Comparison of ENCODE assay signal across 19 cellular contexts in genomic region chr1:19376428-19377372, GRCh38.
DNase-seq lines count a peak whose midpoint lies in the region; ATAC-seq and TF ChIP-seq lines count a peak whose summit lies in the region.
"Had no signal": no experiment of that assay in that cellular context is flagged by ENCODE, and none has a peak within 500 bp of the region (broad histone marks: within the 10 kb centered on the region; RNA-seq: fewer than 3 reads in every experiment).

No MANE protein-coding gene starts in this region.

- H3K4me3 Mint-ChIP-seq in activated CD8-positive, alpha-beta T cell treated with anti-CD3 and anti-CD28 coated beads for 36 hours = no peak overlapping the region
- no peak overlapping the region for H3K4me3 Mint-ChIP-seq in activated CD8-positive, alpha-beta T cell treated with anti-CD3 and anti-CD28 coated beads, Interleukin-2, amount 10 ng/mL, durations not matched to agents 7 days and 5 days
- H3K4me3 Mint-ChIP-seq in natural killer cell = no peak overlapping the region
- no peak overlapping the region for H3K4me3 Mint-ChIP-seq in natural killer cell treated with Interleukin-12 subunit alpha and Interleukin-12 subunit beta and Interleukin-15 and Interleukin-18, amount 100 ng/mL, for 72 hours
- H3K4me3 Mint-ChIP-seq in dendritic cell treated with granulocyte-macrophage colony-stimulating factor and Interleukin-4, amounts not matched to agents 40 ng/mL and 50 ng/mL, for 4 days = no peak overlapping the region
- H3K4me3 Mint-ChIP-seq: activated CD4-positive, alpha-beta T cell treated with anti-CD3 and anti-CD28 coated beads, Interleukin-2, amount 10 ng/mL, durations not matched to agents 24 days and 14 days; activated naive CD8-positive, alpha-beta T cell treated with anti-CD3 and anti-CD28 coated beads for 36 hours; T-helper 2 cell treated with Interferon-gamma antibody and Interleukin-4, amounts not matched to agents 5 μg/mL and 100 μg/mL, for 36 hours had no signal

- CTCF ChIA-PET in activated CD8-positive, alpha-beta T cell treated with anti-CD3 and anti-CD28 coated beads for 36 hours (lab: Charles Lee) = interaction anchor here (0.6 to 2.3 kb wide), 5 partner anchors 14 to 206 kb away, joined by 3 to 11 read pairs (median 5); no protein-coding TSS in a partner anchor
- CTCF ChIA-PET in activated CD8-positive, alpha-beta T cell treated with anti-CD3 and anti-CD28 coated beads, Interleukin-2, amount 10 ng/mL, durations not matched to agents 7 days and 5 days (lab: Charles Lee) = interaction anchor here (0.6 to 1.7 kb wide), 5 partner anchors 14 to 833 kb away, joined by 3 to 4 read pairs (median 4); no protein-coding TSS in a partner anchor

- no peak for ATAC-seq in activated CD8-positive, alpha-beta T cell treated with anti-CD3 and anti-CD28 coated beads for 36 hours
- no peak for ATAC-seq in activated CD8-positive, alpha-beta T cell treated with anti-CD3 and anti-CD28 coated beads, Interleukin-2, amount 10 ng/mL, durations not matched to agents 7 days and 5 days
- ATAC-seq in natural killer cell (no peak), GM18520 (IDR thresholded peaks at IDR 0.05; ENCODE audit: unreplicated experiment) (no peak), GM18907 (IDR thresholded peaks at IDR 0.05; ENCODE audit: unreplicated experiment) (no peak)
- ATAC-seq in natural killer cell treated with Interleukin-12 subunit alpha and Interleukin-12 subunit beta and Interleukin-15 and Interleukin-18, amount 100 ng/mL, for 72 hours = no peak

- no peaks in the 10 kb centered on the region for H3K9me3 Mint-ChIP-seq in activated CD8-positive, alpha-beta T cell treated with anti-CD3 and anti-CD28 coated beads for 36 hours
- H3K9me3 Mint-ChIP-seq in activated CD8-positive, alpha-beta T cell treated with anti-CD3 and anti-CD28 coated beads, Interleukin-2, amount 10 ng/mL, durations not matched to agents 7 days and 5 days (ENCODE audit: insufficient read depth) = no peaks in the 10 kb centered on the region
- no peaks in the 10 kb centered on the region for H3K9me3 Mint-ChIP-seq in natural killer cell
- H3K9me3 Mint-ChIP-seq in natural killer cell treated with Interleukin-12 subunit alpha and Interleukin-12 subunit beta and Interleukin-15 and Interleukin-18, amount 100 ng/mL, for 72 hours = no peaks in the 10 kb centered on the region
- H3K9me3 Mint-ChIP-seq in dendritic cell treated with granulocyte-macrophage colony-stimulating factor and Interleukin-4, amounts not matched to agents 40 ng/mL and 50 ng/mL, for 4 days = no peaks in the 10 kb centered on the region
- H3K9me3 Mint-ChIP-seq: activated CD4-positive, alpha-beta T cell treated with anti-CD3 and anti-CD28 coated beads, Interleukin-2, amount 10 ng/mL, durations not matched to agents 24 days and 14 days; activated naive CD8-positive, alpha-beta T cell treated with anti-CD3 and anti-CD28 coated beads for 36 hours; T-helper 2 cell treated with Interferon-gamma antibody and Interleukin-4, amounts not matched to agents 5 μg/mL and 100 μg/mL, for 36 hours had no signal

- no peaks in the 10 kb centered on the region for H3K27me3 Mint-ChIP-seq in activated CD8-positive, alpha-beta T cell treated with anti-CD3 and anti-CD28 coated beads for 36 hours
- no peaks in the 10 kb centered on the region for H3K27me3 Mint-ChIP-seq in activated CD8-positive, alpha-beta T cell treated with anti-CD3 and anti-CD28 coated beads, Interleukin-2, amount 10 ng/mL, durations not matched to agents 7 days and 5 days (ENCODE audit: low read depth)
- no peaks in the 10 kb centered on the region for H3K27me3 Mint-ChIP-seq in natural killer cell (ENCODE audit: low read depth in 2 of 2)
- no peaks in the 10 kb centered on the region for H3K27me3 Mint-ChIP-seq in natural killer cell treated with Interleukin-12 subunit alpha and Interleukin-12 subunit beta and Interleukin-15 and Interleukin-18, amount 100 ng/mL, for 72 hours
- no peaks in the 10 kb centered on the region for H3K27me3 Mint-ChIP-seq in dendritic cell treated with granulocyte-macrophage colony-stimulating factor and Interleukin-4, amounts not matched to agents 40 ng/mL and 50 ng/mL, for 4 days
- H3K27me3 Mint-ChIP-seq: activated CD4-positive, alpha-beta T cell treated with anti-CD3 and anti-CD28 coated beads, Interleukin-2, amount 10 ng/mL, durations not matched to agents 24 days and 14 days; activated naive CD8-positive, alpha-beta T cell treated with anti-CD3 and anti-CD28 coated beads for 36 hours had no signal

- intact Hi-C loops in activated CD8-positive, alpha-beta T cell treated with anti-CD3 and anti-CD28 coated beads for 36 hours (cut with micrococcal nuclease) = no loop called here
- intact Hi-C loops in natural killer cell (cut with micrococcal nuclease) (no loop called here), uterus (cut with DNase I; ENCODE audit: low total_unique reads) (no loop called here)
- intact Hi-C loops in dendritic cell treated with granulocyte-macrophage colony-stimulating factor and Interleukin-4, amounts not matched to agents 40 ng/mL and 50 ng/mL, for 4 days (cut with micrococcal nuclease) = no loop called here

- H3K4me1 Mint-ChIP-seq in activated CD8-positive, alpha-beta T cell treated with anti-CD3 and anti-CD28 coated beads for 36 hours (ENCODE audit: low read depth) = peaks cover 29% of the 10 kb centered on the region
- peaks cover 3% of the 10 kb centered on the region for H3K4me1 Mint-ChIP-seq in activated CD8-positive, alpha-beta T cell treated with anti-CD3 and anti-CD28 coated beads, Interleukin-2, amount 10 ng/mL, durations not matched to agents 7 days and 5 days (ENCODE audit: low read depth)
- H3K4me1 Mint-ChIP-seq in natural killer cell = peaks cover 13 to 21% of the 10 kb centered on the region in 2 donors
- H3K4me1 Mint-ChIP-seq in natural killer cell treated with Interleukin-12 subunit alpha and Interleukin-12 subunit beta and Interleukin-15 and Interleukin-18, amount 100 ng/mL, for 72 hours (ENCODE audit: low read depth in 2 of 2) = peaks cover 4 to 16% of the 10 kb centered on the region in 2 donors
- H3K4me1 Mint-ChIP-seq in dendritic cell treated with granulocyte-macrophage colony-stimulating factor and Interleukin-4, amounts not matched to agents 40 ng/mL and 50 ng/mL, for 4 days (ENCODE audit: low read depth) = peaks cover 36% of the 10 kb centered on the region

- H3K27me3 ChIP-seq in uterus = no peaks in the 10 kb centered on the region

- no peaks in the 10 kb centered on the region for H3K36me3 ChIP-seq in uterus

- peaks cover 8 to 9% of the 10 kb centered on the region in 2 donors for H3K4me1 ChIP-seq in uterus

- POLR2A ChIA-PET in activated CD8-positive, alpha-beta T cell treated with anti-CD3 and anti-CD28 coated beads for 36 hours (lab: Charles Lee) = interaction anchor here (0.6 to 1.0 kb wide), 3 partner anchors 9 to 125 kb away, joined by 3 read pairs; partner anchors contain the start of gene MRTO4
- POLR2A ChIA-PET in activated CD8-positive, alpha-beta T cell treated with anti-CD3 and anti-CD28 coated beads, Interleukin-2, amount 10 ng/mL, durations not matched to agents 7 days and 5 days (lab: Charles Lee) = interaction anchor here (0.6 kb wide), 2 partner anchors 15 to 51 kb away, joined by 3 read pairs; no protein-coding TSS in a partner anchor

- no peak overlapping the region for H3K4me3 ChIP-seq in uterus

- no peak for TF ChIP-seq POLR2A in uterus (IDR thresholded peaks at IDR 0.05)

- TF ChIP-seq CTCF in activated CD8-positive, alpha-beta T cell treated with anti-CD3 and anti-CD28 coated beads for 36 hours (IDR thresholded peaks at IDR 0.05) = no peak
- TF ChIP-seq CTCF in natural killer cell (IDR thresholded peaks at IDR 0.05) = no peak
- no peak for TF ChIP-seq CTCF in uterus (IDR thresholded peaks at IDR 0.05)

- H3K27ac Mint-ChIP-seq in activated CD8-positive, alpha-beta T cell treated with anti-CD3 and anti-CD28 coated beads for 36 hours = peak overlapping the region; percentile 49
- H3K27ac Mint-ChIP-seq in activated CD8-positive, alpha-beta T cell treated with anti-CD3 and anti-CD28 coated beads, Interleukin-2, amount 10 ng/mL, durations not matched to agents 7 days and 5 days = no peak overlapping the region
- peak overlapping the region; percentile 31 to 38 for H3K27ac Mint-ChIP-seq in natural killer cell
- H3K27ac Mint-ChIP-seq in natural killer cell treated with Interleukin-12 subunit alpha and Interleukin-12 subunit beta and Interleukin-15 and Interleukin-18, amount 100 ng/mL, for 72 hours = no peak overlapping the region
- H3K27ac Mint-ChIP-seq in dendritic cell treated with granulocyte-macrophage colony-stimulating factor and Interleukin-4, amounts not matched to agents 40 ng/mL and 50 ng/mL, for 4 days = peak overlapping the region; percentile 45

- peaks cover 33% of the 10 kb centered on the region for H3K36me3 Mint-ChIP-seq in activated CD8-positive, alpha-beta T cell treated with anti-CD3 and anti-CD28 coated beads for 36 hours (ENCODE audit: low read depth)
- H3K36me3 Mint-ChIP-seq in activated CD8-positive, alpha-beta T cell treated with anti-CD3 and anti-CD28 coated beads, Interleukin-2, amount 10 ng/mL, durations not matched to agents 7 days and 5 days (ENCODE audit: low read depth) = peaks cover 53% of the 10 kb centered on the region
- H3K36me3 Mint-ChIP-seq in natural killer cell = no peaks in the 10 kb centered on the region
- peaks cover 10% of the 10 kb centered on the region for H3K36me3 Mint-ChIP-seq in natural killer cell treated with Interleukin-12 subunit alpha and Interleukin-12 subunit beta and Interleukin-15 and Interleukin-18, amount 100 ng/mL, for 72 hours
- peaks cover 96% of the 10 kb centered on the region for H3K36me3 Mint-ChIP-seq in dendritic cell treated with granulocyte-macrophage colony-stimulating factor and Interleukin-4, amounts not matched to agents 40 ng/mL and 50 ng/mL, for 4 days (ENCODE audit: low read depth)

- H3K9me3 ChIP-seq in uterus = no peaks in the 10 kb centered on the region

- H3K27ac ChIP-seq in uterus = peak overlapping the region; percentile 62 to 84
- H3K27ac ChIP-seq: VCaP had no signal

- no peak for DNase-seq in activated CD8-positive, alpha-beta T cell treated with anti-CD3 and anti-CD28 coated beads for 36 hours
- DNase-seq in activated CD8-positive, alpha-beta T cell treated with anti-CD3 and anti-CD28 coated beads, Interleukin-2, amount 10 ng/mL, durations not matched to agents 7 days and 5 days = no peak
- DNase-seq in natural killer cell (no peak), uterus (no peak)
- no peak for DNase-seq in natural killer cell treated with Interleukin-12 subunit alpha and Interleukin-12 subunit beta and Interleukin-15 and Interleukin-18, amount 100 ng/mL, for 72 hours (ENCODE audit: low spot score)
- DNase-seq: activated CD4-positive, alpha-beta T cell treated with anti-CD3 and anti-CD28 coated beads, Interleukin-2, amount 10 ng/mL, durations not matched to agents 24 days and 14 days; activated naive CD8-positive, alpha-beta T cell treated with anti-CD3 and anti-CD28 coated beads for 36 hours; cerebellar nuclear complex; erythroblast; foreskin fibroblast; hypothalamus; islet precursor cell; NCI-H1417 treated with DMSO at 0.1 percent for 48 hours; NCI-H526 treated with DMSO at 0.1 percent for 48 hours had no signal

Comparison
In these comparisons a context has a peak if more than half of its experiments do, and no peak if none do; other contexts are left out.
1. H3K27ac Mint-ChIP-seq: peak in activated CD8-positive, alpha-beta T cell treated with anti-CD3 and anti-CD28 coated beads for 36 hours (single experiment), natural killer cell (2 of 2) and dendritic cell treated with granulocyte-macrophage colony-stimulating factor and Interleukin-4, amounts not matched to agents 40 ng/mL and 50 ng/mL, for 4 days (single experiment); none in activated CD8-positive, alpha-beta T cell treated with anti-CD3 and anti-CD28 coated beads, Interleukin-2, amount 10 ng/mL, durations not matched to agents 7 days and 5 days (single experiment) and natural killer cell treated with Interleukin-12 subunit alpha and Interleukin-12 subunit beta and Interleukin-15 and Interleukin-18, amount 100 ng/mL, for 72 hours (0 of 2).